ENCODE assay signal across 21 cellular contexts in the genomic region with DNA sequence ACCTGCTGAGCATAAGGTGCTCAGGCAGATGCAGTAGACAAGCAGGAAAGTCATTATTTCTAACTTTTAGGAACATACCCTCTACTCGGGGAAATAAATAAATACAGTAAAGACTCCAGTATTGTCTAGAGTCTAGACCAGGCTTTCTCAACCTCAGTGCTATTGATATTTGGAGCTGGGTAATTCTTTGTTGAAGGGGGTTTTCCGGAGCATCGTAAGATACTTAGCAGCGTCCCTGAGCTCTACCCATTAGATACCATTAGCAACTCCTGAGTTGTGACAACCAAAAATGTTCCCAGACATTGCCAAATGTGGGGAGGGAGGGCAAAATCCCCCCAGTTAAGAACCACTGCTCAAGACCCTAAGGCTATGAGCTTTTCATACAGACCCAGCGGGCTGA. TPM values are rescaled to one million over a fixed set of nuclear protein-coding genes. Genes with fewer than 3 reads are reported as not detected.
DNase-seq lines count a peak whose midpoint lies in the region; ATAC-seq and TF ChIP-seq lines count a peak whose summit lies in the region.
"Had no signal": no experiment of that assay in that cellular context is flagged by ENCODE, and none has a peak within 500 bp of the region (broad histone marks: within the 10 kb centered on the region; RNA-seq: fewer than 3 reads in every experiment).

No MANE protein-coding gene starts in this region.

- DNase-seq in GM12864 (ENCODE audit: low read depth) (no peak), neural progenitor cell (ENCODE audit: low spot score) (no peak), retina (no peak), SKM-1 treated with dmso at 0.1 percent for 144 hours (lab: John Stamatoyannopoulos, UW; ENCODE audit: unreplicated experiment) (no peak), aorta (no peak), SJCRH30 (no peak)
- DNase-seq: CD4-positive, alpha-beta T cell; COR-L47; DMS 273 treated with DMSO at 0.1 percent for 48 hours; DMS79 treated with DMSO at 0.1 percent for 48 hours; Kasumi-1; NCI-H1694; NCI-H2081; NCI-H2171; NCI-H345; Right ventricle myocardium superior had no signal

- TF ChIP-seq CTCF in GM12864 (IDR thresholded peaks at IDR 0.05; ENCODE audit: low read depth, low read length, missing control alignments) (no peak), brain (conservative IDR thresholded peaks at IDR 0.05) (no peak), neural progenitor cell (IDR thresholded peaks at IDR 0.05) (no peak)

- peaks cover 20 to 66% (median 54%) of the 10 kb centered on the region in 10 experiments for H3K4me1 ChIP-seq in BLaER1 treated with 17β-estradiol and CSF1 and Interleukin-3, amounts not matched to agents 10 nM and 100 nM
- H3K4me1 ChIP-seq in neural progenitor cell (peaks cover 26% of the 10 kb centered on the region), aorta (ENCODE audit: control insufficient read depth in 1 of 2, insufficient read depth in 2 of 2, low read length in 2 of 2) (no peaks in the 10 kb centered on the region), SJCRH30 (no peaks in the 10 kb centered on the region)
- H3K4me1 ChIP-seq: A549 had no signal

- H3K27ac Mint-ChIP-seq in brain (peak overlapping the region in 4 of 5 experiments; percentile 11 to 81 (median 42)), neural progenitor cell (peak overlapping the region; percentile 50)
- H3K27ac Mint-ChIP-seq: B cell; CD4-positive, alpha-beta T cell had no signal

- no peak overlapping the region for H2AFZ ChIP-seq in neural progenitor cell (replicated peaks)

- H3K4me3 Mint-ChIP-seq in brain (peak overlapping the region in 1 of 5 experiments; percentile 32), neural progenitor cell (no peak overlapping the region)
- H3K4me3 Mint-ChIP-seq: B cell; CD4-positive, alpha-beta T cell had no signal

- H3K4me3 ChIP-seq in BLaER1 treated with 17β-estradiol and CSF1 and Interleukin-3, amounts not matched to agents 10 nM and 100 nM: no peak overlapping the region
- peak overlapping the region; percentile 30; the same call in 1 of the 2 replicates for H3K4me3 ChIP-seq in GM12864 (ENCODE audit: low read depth, low read length)
- H3K4me3 ChIP-seq in neural progenitor cell: no peak overlapping the region
- no peak overlapping the region for H3K4me3 ChIP-seq in aorta (ENCODE audit: low read length in 2 of 2)
- no peak overlapping the region for H3K4me3 ChIP-seq in SJCRH30
- H3K4me3 ChIP-seq: A549 had no signal

- H3K27ac ChIP-seq in BLaER1 treated with 17β-estradiol and CSF1 and Interleukin-3, amounts not matched to agents 10 nM and 100 nM: no peak overlapping the region
- no peak overlapping the region for H3K27ac ChIP-seq in neural progenitor cell
- H3K27ac ChIP-seq in aorta (ENCODE audit: low read depth in 1 of 2, low read length in 2 of 2): no peak overlapping the region
- no peak overlapping the region for H3K27ac ChIP-seq in SJCRH30
- H3K27ac ChIP-seq: A549 had no signal

- H3K9me3 Mint-ChIP-seq in brain (no peaks in the 10 kb centered on the region), neural progenitor cell (no peaks in the 10 kb centered on the region)
- H3K9me3 Mint-ChIP-seq: CD4-positive, alpha-beta T cell had no signal

- H3K9ac ChIP-seq in BLaER1 treated with 17β-estradiol and CSF1 and Interleukin-3, amounts not matched to agents 10 nM and 100 nM: no peak overlapping the region
- H3K9ac ChIP-seq in neural progenitor cell: no peak overlapping the region

- 84 to 86% methylated on average over 5 of the region's 5 CpGs for WGBS in aorta, 2 donors

- H3K27me3 ChIP-seq in BLaER1 treated with 17β-estradiol and CSF1 and Interleukin-3, amounts not matched to agents 10 nM and 100 nM: peaks cover 0 to 15% (median 0%) of the 10 kb centered on the region in 11 experiments; a peak in 4 of 22 replicates
- no peaks in the 10 kb centered on the region for H3K27me3 ChIP-seq in neural progenitor cell
- H3K27me3 ChIP-seq in aorta (ENCODE audit: control insufficient read depth in 1 of 2, insufficient read depth in 2 of 2, low read length in 1 of 2): no peaks in the 10 kb centered on the region
- peaks cover 12% of the 10 kb centered on the region; the same call in 1 of the 2 replicates for H3K27me3 ChIP-seq in SJCRH30

- no peaks in the 10 kb centered on the region for H3K36me3 Mint-ChIP-seq in brain
- H3K36me3 Mint-ChIP-seq in neural progenitor cell: no peaks in the 10 kb centered on the region

- H3K4me2 ChIP-seq in BLaER1 treated with 17β-estradiol and CSF1 and Interleukin-3, amounts not matched to agents 10 nM and 100 nM: peak overlapping the region in 8 of 11 experiments; percentile 70 to 90 (median 80); a peak in 16 of 22 replicates
- H3K4me2 ChIP-seq in neural progenitor cell: no peak overlapping the region
- H3K4me2 ChIP-seq: A549 had no signal

- no peak for ATAC-seq in aorta (ENCODE audit: low FRiP score)
- ATAC-seq: A549 had no signal

- no peaks in the 10 kb centered on the region for H4K20me1 ChIP-seq in BLaER1 treated with 17β-estradiol and CSF1 and Interleukin-3, amounts not matched to agents 10 nM and 100 nM
- no peaks in the 10 kb centered on the region for H4K20me1 ChIP-seq in neural progenitor cell (ENCODE audit: low read depth)

- no peaks in the 10 kb centered on the region for H3K9me3 ChIP-seq in BLaER1 treated with 17β-estradiol and CSF1 and Interleukin-3, amounts not matched to agents 10 nM and 100 nM (replicated peaks in 1 of 11)
- H3K9me3 ChIP-seq in neural progenitor cell (ENCODE audit: low read depth) (no peaks in the 10 kb centered on the region), aorta (ENCODE audit: control insufficient read depth, low read length) (no peaks in the 10 kb centered on the region), SJCRH30 (replicated peaks) (no peaks in the 10 kb centered on the region)
- H3K9me3 ChIP-seq: A549 had no signal

- no peaks in the 10 kb centered on the region for H3K36me3 ChIP-seq in BLaER1 treated with 17β-estradiol and CSF1 and Interleukin-3, amounts not matched to agents 10 nM and 100 nM
- H3K36me3 ChIP-seq in neural progenitor cell (no peaks in the 10 kb centered on the region), aorta (ENCODE audit: control insufficient read depth in 1 of 2, insufficient read depth in 2 of 2, low read length in 1 of 2) (no peaks in the 10 kb centered on the region), SJCRH30 (no peaks in the 10 kb centered on the region)

- H3K79me2 ChIP-seq in neural progenitor cell (ENCODE audit: low read depth): no peaks in the 10 kb centered on the region

- H3F3A ChIP-seq in neural progenitor cell (ENCODE audit: low read depth): no peaks in the 10 kb centered on the region

- peaks cover 12% of the 10 kb centered on the region for H3K27me3 Mint-ChIP-seq in brain
- peaks cover 11% of the 10 kb centered on the region for H3K27me3 Mint-ChIP-seq in neural progenitor cell (ENCODE audit: insufficient read depth, low read depth)

- H3K4me1 Mint-ChIP-seq in brain: peaks cover 36% of the 10 kb centered on the region
- peaks cover 32% of the 10 kb centered on the region for H3K4me1 Mint-ChIP-seq in neural progenitor cell

- intact Hi-C loops in aorta (cut with DNase I): no loop called here

RNA-seq across cellular contexts. Expression of gene EPOP, which starts 21.1 kb away (rescaled TPM):
- 8.8 TPM for polyA plus RNA-seq in brain (ENCODE audit: insufficient read depth, low read depth, low replicate concordance)
- total RNA-seq in neural progenitor cell (ENCODE audit: low replicate concordance): 8.0 and 19.3 TPM in 2 replicates
- 1 to 10 TPM; 1.3 to 1.5 TPM for total RNA-seq in aorta
- under 1 TPM in 1 of 2 donors, not detected in 1; 0.64 TPM for polyA plus RNA-seq in aorta
- total RNA-seq in SJCRH30 (2014; rRNA removed; shearing (Covaris generic)): 6.1 and 6.6 TPM in 2 replicates

RNA-seq across cellular contexts. Expression of gene SRCIN1, which starts 47.9 kb away (rescaled TPM):
- polyA plus RNA-seq in brain (ENCODE audit: insufficient read depth, low read depth, low replicate concordance) (42.9 TPM), aorta (under 1 TPM; 0.38 to 0.41 TPM)
- total RNA-seq in neural progenitor cell (ENCODE audit: low replicate concordance) (3.8 and 15.6 TPM in 2 replicates), aorta (under 1 TPM; 0.84 to 0.99 TPM)
- total RNA-seq in SJCRH30 (2014; rRNA removed; shearing (Covaris generic)): 0.02 TPM in 1 of 2 replicates, not detected in the other
- total RNA-seq: RPMI7951 had no signal

RNA-seq across cellular contexts. Expression of gene MLLT6, which starts 51.4 kb away (rescaled TPM):
- 50.9 TPM for polyA plus RNA-seq in brain (ENCODE audit: insufficient read depth, low read depth, low replicate concordance)
- 7.4 and 24.4 TPM in 2 replicates for total RNA-seq in neural progenitor cell (ENCODE audit: low replicate concordance)
- total RNA-seq in aorta: 100 to 1,000 TPM; 124 to 195 TPM
- 10 to 100 TPM; 28.7 to 70.1 TPM for polyA plus RNA-seq in aorta
- total RNA-seq in SJCRH30 (2014; rRNA removed; shearing (Covaris generic)): 24.2 and 35.5 TPM in 2 replicates
